ENCODE assay signal across 8 cellular contexts in genomic region chr4:26858035-26858918, GRCh38. TPM values are rescaled to one million over a fixed set of nuclear protein-coding genes. Genes with fewer than 3 reads are reported as not detected.
DNase-seq lines count a peak whose midpoint lies in the region; ATAC-seq, FAIRE-seq and TF ChIP-seq lines count a peak whose summit lies in the region.

No MANE protein-coding gene starts in this region.

- H3K4me3 ChIP-seq in gastroesophageal sphincter: peak overlapping the region; percentile 74 to 82
- H3K4me3 ChIP-seq in small intestine (ENCODE audit: low read depth in 1 of 2, low read length in 2 of 2): peak overlapping the region; percentile 59 to 77

- H3K36me3 Mint-ChIP-seq in T-cell: no peaks in the 10 kb centered on the region

- H3K36me3 ChIP-seq in gastroesophageal sphincter (no peaks in the 10 kb centered on the region), small intestine (ENCODE audit: control insufficient read depth in 2 of 2, insufficient read depth in 2 of 2, low read length in 2 of 2) (no peaks in the 10 kb centered on the region)

- no peaks in the 10 kb centered on the region for H3K27me3 ChIP-seq in gastroesophageal sphincter
- H3K27me3 ChIP-seq in small intestine (ENCODE audit: control insufficient read depth in 2 of 2, insufficient read depth in 2 of 2, low read length in 2 of 2): no peaks in the 10 kb centered on the region

- TF ChIP-seq POLR2A in gastroesophageal sphincter (IDR thresholded peaks at IDR 0.05): no peak

- TF ChIP-seq CTCF in gastroesophageal sphincter (IDR thresholded peaks at IDR 0.05): no peak

- DNase-seq in NCI-H524 (lab: John Stamatoyannopoulos, UW) (peak; percentile 14 to 31), NCI-H524 treated with DMSO at 0.1 percent for 48 hours (lab: John Stamatoyannopoulos, UW) (no peak), T-cell (no peak), small intestine (peak; percentile 31), NCI-H2227 (lab: John Stamatoyannopoulos, UW; ENCODE audit: unreplicated experiment) (no peak), MV-4-11 (lab: John Stamatoyannopoulos, UW) (no peak)
- DNase-seq in activated effector memory CD4-positive, alpha-beta T cell treated with Interleukin-2 at 50 U/mL for 16 hours: no peak

- POLR2A ChIA-PET in T-cell (lab: Charles Lee): interaction anchor here (0.6 to 2.2 kb wide), 4 partner anchors 18 to 943 kb away, joined by 3 to 26 read pairs (median 4); no protein-coding TSS in a partner anchor

- no peak for FAIRE-seq in small intestine (lab: Jason Lieb, UNC)

- WGBS in gastroesophageal sphincter (ENCODE audit: low coverage in 1 of 2), 2 donors: 11 to 29% methylated on average over 10 to 15 of the region's 17 CpGs
- WGBS in small intestine, 3 donors: 3 to 10% (median 7%) methylated on average over 17 of the region's 17 CpGs

- CTCF ChIA-PET in T-cell (lab: Charles Lee): interaction anchor here (0.6 to 1.8 kb wide), 10 partner anchors 15 to 539 kb away, joined by 3 to 20 read pairs (median 4); partner anchors contain the start of gene TBC1D19 (in 1 of the 2)

- H3K27ac ChIP-seq in gastroesophageal sphincter: peak overlapping the region; percentile 9 to 90 (median 86)
- peak overlapping the region; percentile 59 to 93 for H3K27ac ChIP-seq in small intestine (ENCODE audit: low read depth in 1 of 2, low read length in 1 of 2)

- ATAC-seq in T-cell (replicated peaks in 1 of 4) (no peak), gastroesophageal sphincter (no peak)

- peaks cover 5 to 41% (median 12%) of the 10 kb centered on the region in 3 donors for H3K4me1 ChIP-seq in gastroesophageal sphincter
- peaks cover 8 to 14% of the 10 kb centered on the region in 2 donors for H3K4me1 ChIP-seq in small intestine (ENCODE audit: control insufficient read depth in 2 of 2, insufficient read depth in 1 of 2, low read depth in 1 of 2, low read length in 1 of 2)

- no peak for TF ChIP-seq EP300 in gastroesophageal sphincter (IDR thresholded peaks at IDR 0.05)

- H3K27me3 Mint-ChIP-seq in T-cell: no peaks in the 10 kb centered on the region

- H3K9me3 ChIP-seq in gastroesophageal sphincter (no peaks in the 10 kb centered on the region), small intestine (ENCODE audit: control insufficient read depth, low read depth) (no peaks in the 10 kb centered on the region)

- peak overlapping the region; percentile 97 to 99 for H3K27ac Mint-ChIP-seq in T-cell

- no peaks in the 10 kb centered on the region for H3K9me3 Mint-ChIP-seq in T-cell

- peaks cover 35 to 56% (median 45%) of the 10 kb centered on the region in 3 donors for H3K4me1 Mint-ChIP-seq in T-cell

- H3K4me3 Mint-ChIP-seq in T-cell: peak overlapping the region; percentile 94 to 100 (median 98)

RNA-seq across cellular contexts. Expression of gene STIM2, which starts 2.4 kb away (rescaled TPM):
- 10 to 100 TPM; 67.9 to 98.7 (median 75.2) TPM for total RNA-seq in T-cell
- total RNA-seq in gastroesophageal sphincter: 10 to 100 TPM in 3 of 4 donors, 1 to 10 TPM in 1; 8.4 to 11.6 (median 10.5) TPM
- polyA plus RNA-seq in small intestine: 10 to 100 TPM in 2 of 3 donors, 1 to 10 TPM in 1; 7.6 to 17.4 (median 14.1) TPM

Comparison
In these comparisons a context has a peak if more than half of its experiments do, and no peak if none do; other contexts are left out.
1. DNase-seq: peak in NCI-H524 (2 of 2) and small intestine (single experiment); none in NCI-H524 treated with DMSO at 0.1 percent for 48 hours (single experiment), T-cell (0 of 34), activated effector memory CD4-positive, alpha-beta T cell treated with Interleukin-2 at 50 U/mL for 16 hours (single experiment), NCI-H2227 (single experiment) and MV-4-11 (single experiment).
2. RNA of gene STIM2, which starts 2.4 kb away (total RNA-seq): 67.9 to 98.7 TPM in T-cell; 8.4 to 11.6 TPM in gastroesophageal sphincter; every median in the first group is over 4 times any median in the second.